Comparison of ENCODE assay signal across 9 cellular contexts in genomic region chr9:131397100-131397790, GRCh38. TPM values are rescaled to one million over a fixed set of nuclear protein-coding genes. Genes with fewer than 3 reads are reported as not detected.
DNase-seq lines count a peak whose midpoint lies in the region; ATAC-seq, FAIRE-seq and TF ChIP-seq lines count a peak whose summit lies in the region.
"Had no signal": no experiment of that assay in that cellular context is flagged by ENCODE, and none has a peak within 500 bp of the region (broad histone marks: within the 10 kb centered on the region; RNA-seq: fewer than 3 reads in every experiment).

No MANE protein-coding gene starts in this region.

- peak overlapping the region; percentile 93 for H3K4me3 Mint-ChIP-seq in T-helper 17 cell
- peak overlapping the region; percentile 84 for H3K4me3 Mint-ChIP-seq in stimulated activated effector memory CD8-positive, alpha-beta T cell treated with anti-CD3 and anti-CD28 coated beads, Interleukin-12 subunit alpha, Interleukin-12 subunit beta, amount 100 ng/mL, for 72 hours

- no peaks in the 10 kb centered on the region for H3K9me3 ChIP-seq in T-helper 17 cell (ENCODE audit: control insufficient read depth, low read length, poor library complexity, severe bottlenecking)

- H3K27ac Mint-ChIP-seq in T-helper 17 cell, result peak overlapping the region; percentile 95
- H3K27ac Mint-ChIP-seq in stimulated activated effector memory CD8-positive, alpha-beta T cell treated with anti-CD3 and anti-CD28 coated beads, Interleukin-12 subunit alpha, Interleukin-12 subunit beta, amount 100 ng/mL, for 72 hours, result peak overlapping the region; percentile 92

- DNase-seq in DMS53 (lab: John Stamatoyannopoulos, UW) (peak; percentile 40), DMS53 treated with DMSO at 0.1 percent for 48 hours (lab: John Stamatoyannopoulos, UW; ENCODE audit: unreplicated experiment) (no peak), T-helper 17 cell (no peak), foreskin keratinocyte (peak in 1 of 2 donors; percentile 50), NCI-H82 (lab: John Stamatoyannopoulos, UW) (no peak), HTR-8/SVneo (ENCODE audit: insufficient read length, low spot score) (no peak), DMS114 treated with DMSO at 0.1 percent for 48 hours (lab: John Stamatoyannopoulos, UW; ENCODE audit: unreplicated experiment) (no peak)
- no peak for DNase-seq in stimulated activated effector memory CD8-positive, alpha-beta T cell treated with anti-CD3 and anti-CD28 coated beads, Interleukin-12 subunit alpha, Interleukin-12 subunit beta, amount 100 ng/mL, for 72 hours (ENCODE audit: low spot score in 2 of 2)

- no peaks in the 10 kb centered on the region for H3K9me3 Mint-ChIP-seq in stimulated activated effector memory CD8-positive, alpha-beta T cell treated with anti-CD3 and anti-CD28 coated beads, Interleukin-12 subunit alpha, Interleukin-12 subunit beta, amount 100 ng/mL, for 72 hours

- no peaks in the 10 kb centered on the region for H3K27me3 Mint-ChIP-seq in T-helper 17 cell

- peaks cover 55% of the 10 kb centered on the region for H3K4me1 Mint-ChIP-seq in T-helper 17 cell
- peaks cover 73% of the 10 kb centered on the region for H3K4me1 Mint-ChIP-seq in stimulated activated effector memory CD8-positive, alpha-beta T cell treated with anti-CD3 and anti-CD28 coated beads, Interleukin-12 subunit alpha, Interleukin-12 subunit beta, amount 100 ng/mL, for 72 hours

- no peaks in the 10 kb centered on the region for H3K27me3 ChIP-seq in foreskin keratinocyte

- no peak for FAIRE-seq in HTR-8/SVneo (lab: Jason Lieb, UNC)
- FAIRE-seq: A204.1 had no signal

- H3K27ac ChIP-seq in foreskin keratinocyte, result peak overlapping the region; percentile 53

- peaks cover 53% of the 10 kb centered on the region for H3K4me1 ChIP-seq in foreskin keratinocyte

- H3K36me3 Mint-ChIP-seq in T-helper 17 cell (ENCODE audit: low read depth), result peaks cover 2% of the 10 kb centered on the region
- H3K36me3 Mint-ChIP-seq in stimulated activated effector memory CD8-positive, alpha-beta T cell treated with anti-CD3 and anti-CD28 coated beads, Interleukin-12 subunit alpha, Interleukin-12 subunit beta, amount 100 ng/mL, for 72 hours, result peaks cover 67% of the 10 kb centered on the region

- no peak for TF ChIP-seq CTCF in foreskin keratinocyte (conservative IDR thresholded peaks at IDR 0.05)

- ATAC-seq in T-helper 17 cell (no peak), foreskin keratinocyte (no peak)
- peak; percentile 53 for ATAC-seq in stimulated activated effector memory CD8-positive, alpha-beta T cell treated with anti-CD3 and anti-CD28 coated beads, Interleukin-12 subunit alpha, Interleukin-12 subunit beta, amount 100 ng/mL, for 72 hours

RNA-seq across cellular contexts. Expression of gene PRRC2B, which starts 3.4 kb away (rescaled TPM):
- total RNA-seq in T-helper 17 cell, result 100 to 1,000 TPM; 193 to 241 TPM
- 85.0 and 89.2 TPM in 2 replicates for total RNA-seq in foreskin keratinocyte
- polyA plus RNA-seq in foreskin keratinocyte, result 29.7 and 32.0 TPM in 2 replicates
